Comparison of ENCODE assay signal across 18 cellular contexts in genomic region chr1:1055841-1056736, GRCh38. TPM values are rescaled to one million over a fixed set of nuclear protein-coding genes. Genes with fewer than 3 reads are reported as not detected.
A peak's percentile ranks its signal among the peaks of the same experiment; 100 is the strongest.
DNase-seq lines count a peak whose midpoint lies in the region; FAIRE-seq and TF ChIP-seq lines count a peak whose summit lies in the region.
"Had no signal": no experiment of that assay in that cellular context is flagged by ENCODE, and none has a peak within 500 bp of the region (broad histone marks: within the 10 kb centered on the region; RNA-seq: fewer than 3 reads in every experiment).

No MANE protein-coding gene starts in this region.

- H4K8ac ChIP-seq in trophoblast cell (ENCODE audit: low read depth, low read length): no peak overlapping the region

- H4K91ac ChIP-seq in trophoblast cell (ENCODE audit: low read depth, low read length): no peak overlapping the region

- TF ChIP-seq EP300 in SK-N-SH (IDR thresholded peaks at IDR 0.05; ENCODE audit: borderline replicate concordance in 1 of 2, low read depth in 1 of 2, low read length in 1 of 2): no peak

- no peak overlapping the region for H4K12ac ChIP-seq in trophoblast cell (ENCODE audit: low read depth, low read length)

- TF ChIP-seq CTCF in RWPE1 (conservative IDR thresholded peaks at IDR 0.05; ENCODE audit: low read depth) (no peak), bronchial epithelial cell (IDR thresholded peaks at IDR 0.05; ENCODE audit: insufficient read depth, low read length, severe bottlenecking) (no peak), SK-N-SH (IDR thresholded peaks at IDR 0.05) (no peak)

- no peak overlapping the region for H2BK12ac ChIP-seq in trophoblast cell (ENCODE audit: low read length)

- no peak overlapping the region for H3K9ac ChIP-seq in trophoblast cell (ENCODE audit: low read length)
- H3K9ac ChIP-seq in SK-N-SH: no peak overlapping the region

- no peaks in the 10 kb centered on the region for H3K79me2 ChIP-seq in trophoblast cell (ENCODE audit: control insufficient read depth, insufficient read depth, low read length, poor library complexity)
- no peaks in the 10 kb centered on the region for H3K79me2 ChIP-seq in SK-N-SH (ENCODE audit: insufficient read depth)

- no peak overlapping the region for H3K4ac ChIP-seq in trophoblast cell (ENCODE audit: low read depth, low read length)

- H3K36me3 ChIP-seq in bronchial epithelial cell (ENCODE audit: control insufficient read depth, insufficient read depth, low read length) (peaks cover 19% of the 10 kb centered on the region), trophoblast cell (ENCODE audit: control insufficient read depth in 1 of 2, insufficient read depth in 2 of 2, low read length in 2 of 2) (peaks cover 37 to 48% of the 10 kb centered on the region in 2 experiments), SK-N-SH (replicated peaks in 1 of 2; ENCODE audit: control insufficient read depth in 1 of 2, insufficient read depth in 2 of 2, low read length in 1 of 2) (peaks cover 0 to 5% of the 10 kb centered on the region in 2 experiments)

- POLR2A ChIA-PET in RWPE1 (lab: Yijun Ruan, JAX; ENCODE audit: low non-redundant PET): no interaction called here
- POLR2A ChIA-PET in SK-N-SH (lab: Yijun Ruan, JAX): no interaction called here

- H2BK120ac ChIP-seq in trophoblast cell (ENCODE audit: insufficient read depth, low read length, poor library complexity): no peak overlapping the region

- peak; percentile 60 for FAIRE-seq in bronchial epithelial cell (lab: Jason Lieb, UNC)

- no CpG with 5 or more reads among the region's 50 CpGs for WGBS in trophoblast cell (ENCODE audit: extremely low coverage, insufficient coverage, insufficient read length)
- 90% methylated on average over 44 of the region's 50 CpGs for WGBS in SK-N-SH (ENCODE audit: low lambda C conversion rate)

- H3K4me2 ChIP-seq in trophoblast cell (ENCODE audit: low read length): no peak overlapping the region
- no peak overlapping the region for H3K4me2 ChIP-seq in SK-N-SH

- H3K4me1 ChIP-seq in trophoblast cell (ENCODE audit: control insufficient read depth in 1 of 2, insufficient read depth in 2 of 2, low read length in 2 of 2) (peaks cover 8 to 13% of the 10 kb centered on the region in 2 experiments), SK-N-SH (ENCODE audit: control insufficient read depth in 1 of 2, insufficient read depth in 2 of 2, low read depth in 1 of 2, low read length in 1 of 2) (peaks cover 0 to 3% of the 10 kb centered on the region in 2 experiments; a peak in 1 of 4 replicates)

- H3F3A ChIP-seq in SK-N-SH (replicated peaks; ENCODE audit: insufficient read depth): peaks cover 3% of the 10 kb centered on the region

- peaks cover 18% of the 10 kb centered on the region for H3K9me3 ChIP-seq in trophoblast cell (ENCODE audit: insufficient read depth, low read depth, low read length)
- H3K9me3 ChIP-seq in SK-N-SH: no peaks in the 10 kb centered on the region

- no peak overlapping the region for H2AK5ac ChIP-seq in trophoblast cell (ENCODE audit: low read length)

- intact Hi-C loops in head of caudate nucleus (cut with DNase I): no loop called here

- DNase-seq in RWPE1 (ENCODE audit: low spot score) (no peak), bronchial epithelial cell (ENCODE audit: low read depth) (no peak), trophoblast cell (no peak), head of caudate nucleus (no peak), SK-N-SH (no peak)
- DNase-seq: DND-41; H9; KBM-7; NCI-H1105 treated with DMSO at 0.1 percent for 48 hours; NCI-H1694; NCI-H2081 treated with DMSO at 0.1 percent for 48 hours; NCI-H748 treated with DMSO at 0.1 percent for 48 hours; NK-92 treated with Interleukin-12 subunit alpha and Interleukin-12 subunit beta, amount 100 ng/mL, for 24 hours; Peyer's patch; Right ventricle myocardium superior had no signal

- peaks cover 5% of the 10 kb centered on the region for H3K79me1 ChIP-seq in trophoblast cell (ENCODE audit: low read length)

- H3K27me3 ChIP-seq in bronchial epithelial cell (ENCODE audit: control insufficient read depth, insufficient read depth, low read length) (peaks cover 1% of the 10 kb centered on the region), trophoblast cell (ENCODE audit: insufficient read depth, low read length) (peaks cover 10% of the 10 kb centered on the region), SK-N-SH (ENCODE audit: insufficient read depth) (peaks cover 20% of the 10 kb centered on the region; the same call in 1 of the 2 replicates)

- H3K23ac ChIP-seq in trophoblast cell (ENCODE audit: low read length): no peak overlapping the region

- TF ChIP-seq RAD21 in SK-N-SH (IDR thresholded peaks at IDR 0.05; ENCODE audit: low read length): no peak

- H3K14ac ChIP-seq in trophoblast cell (ENCODE audit: low read length): no peak overlapping the region

- no peak overlapping the region for H2BK5ac ChIP-seq in trophoblast cell (ENCODE audit: low read depth, low read length, poor library complexity)

- H2AFZ ChIP-seq in trophoblast cell (ENCODE audit: insufficient read depth, low read length, poor library complexity): no peak overlapping the region
- no peak overlapping the region for H2AFZ ChIP-seq in SK-N-SH (ENCODE audit: low read depth)

- H4K20me1 ChIP-seq in SK-N-SH (ENCODE audit: insufficient read depth): no peaks in the 10 kb centered on the region

- H3K27ac ChIP-seq in RWPE1 (0 out of 2 replicates have a peak overlapping the region, but pooled peaks have one; percentile 17), trophoblast cell (ENCODE audit: low read depth, low read length) (no peak overlapping the region), SK-N-SH (ENCODE audit: low read depth in 2 of 2, low read length in 1 of 2) (no peak overlapping the region)
- H3K27ac ChIP-seq: Peyer's patch had no signal

- CTCF ChIA-PET in RWPE1 (lab: Yijun Ruan, JAX) (interaction anchor here (0.9 kb wide), 1 partner anchor 16 kb away, joined by 5 read pairs; no protein-coding TSS in a partner anchor), SK-N-SH (lab: Yijun Ruan, JAX) (interaction anchor here (0.9 to 2.2 kb wide), 6 partner anchors 8 to 74 kb away, joined by 3 to 8 read pairs (median 4); partner anchors contain the start of gene PERM1)

- H3K18ac ChIP-seq in trophoblast cell (ENCODE audit: low read length): no peak overlapping the region

- no peaks in the 10 kb centered on the region for H3K9me2 ChIP-seq in SK-N-SH

- H3K4me3 ChIP-seq in bronchial epithelial cell (ENCODE audit: low read depth, low read length) (no peak overlapping the region), trophoblast cell (ENCODE audit: low read depth, low read length) (peak overlapping the region; percentile 67), SK-N-SH (ENCODE audit: low read depth in 2 of 2, low read length in 1 of 2) (no peak overlapping the region)
- H3K4me3 ChIP-seq: Peyer's patch had no signal

TF ChIP-seq in SK-N-SH, 30 proteins besides CTCF, POLR2A, EP300 and RAD21:
- no peak for TF ChIP-seq FOXM1 (IDR thresholded peaks at IDR 0.05; ENCODE audit: low read depth)
- TF ChIP-seq SIN3A (IDR thresholded peaks at IDR 0.05; ENCODE audit: borderline replicate concordance, low read depth, low read length): no peak
- TF ChIP-seq GABPA (IDR thresholded peaks at IDR 0.05; ENCODE audit: low read depth): no peak
- TF ChIP-seq NFIC (IDR thresholded peaks at IDR 0.05; ENCODE audit: borderline replicate concordance): no peak
- TF ChIP-seq FOSL2 (IDR thresholded peaks at IDR 0.05; ENCODE audit: borderline replicate concordance, low read depth): no peak
- TF ChIP-seq TCF12 (IDR thresholded peaks at IDR 0.05): no peak
- TF ChIP-seq YY1 (IDR thresholded peaks at IDR 0.05; ENCODE audit: low read depth): no peak

RNA-seq across cellular contexts. Expression of gene RNF223, which starts 18.0 kb away (rescaled TPM):
- 9.0 and 14.6 TPM in 2 replicates for total RNA-seq in bronchial epithelial cell
- polyA plus RNA-seq in trophoblast cell (2013): 3.2 and 3.4 TPM in 2 replicates
- not detected in 2 replicates for polyA plus RNA-seq in SK-N-SH (2012; rRNA removed)
- polyA plus RNA-seq in SK-N-SH (2012; cell fraction: cytosol; rRNA removed): not detected in 2 replicates
- 0.04 TPM in 1 of 2 replicates, not detected in the other for polyA plus RNA-seq in SK-N-SH (2012; cell fraction: nucleus; rRNA removed)
- total RNA-seq: H9, NCI-H460, Right ventricle myocardium superior had no signal
- polyA plus RNA-seq: AG04450, CD14-positive monocyte had no signal

RNA-seq across cellular contexts. Expression of gene AGRN, which starts 36.2 kb away (rescaled TPM):
- 117 and 132 TPM in 2 replicates for total RNA-seq in bronchial epithelial cell
- polyA plus RNA-seq in trophoblast cell (2013): 92.6 and 100 TPM in 2 replicates
- polyA plus RNA-seq in SK-N-SH (2012; rRNA removed): 24.0 and 31.6 TPM in 2 replicates
- 12.6 and 21.4 TPM in 2 replicates for polyA plus RNA-seq in SK-N-SH (2012; cell fraction: cytosol; rRNA removed)
- 141 and 187 TPM in 2 replicates for polyA plus RNA-seq in SK-N-SH (2012; cell fraction: nucleus; rRNA removed)

RNA-seq across cellular contexts. Expression of gene ISG15, which starts 42.8 kb away (rescaled TPM):
- total RNA-seq in bronchial epithelial cell: 18.2 and 25.7 TPM in 2 replicates
- 69.0 and 69.9 TPM in 2 replicates for polyA plus RNA-seq in trophoblast cell (2013)
- polyA plus RNA-seq in SK-N-SH (2012; rRNA removed): 22.9 and 28.6 TPM in 2 replicates
- 14.3 and 16.1 TPM in 2 replicates for polyA plus RNA-seq in SK-N-SH (2012; cell fraction: cytosol; rRNA removed)
- polyA plus RNA-seq in SK-N-SH (2012; cell fraction: nucleus; rRNA removed): 15.0 and 31.2 TPM in 2 replicates

RNA-seq across cellular contexts. Expression of gene HES4, which starts 56.2 kb away (rescaled TPM):
- 42.6 and 83.5 TPM in 2 replicates for total RNA-seq in bronchial epithelial cell
- 20.5 and 21.2 TPM in 2 replicates for polyA plus RNA-seq in trophoblast cell (2013)
- 4.2 and 4.7 TPM in 2 replicates for polyA plus RNA-seq in SK-N-SH (2012; rRNA removed)
- 0.26 and 0.32 TPM in 2 replicates for polyA plus RNA-seq in SK-N-SH (2012; cell fraction: cytosol; rRNA removed)
- polyA plus RNA-seq in SK-N-SH (2012; cell fraction: nucleus; rRNA removed): 43.9 and 52.7 TPM in 2 replicates

RNA-seq across cellular contexts. Expression of gene C1orf159, which starts 59.8 kb away (rescaled TPM):
- total RNA-seq in bronchial epithelial cell: 5.9 and 8.2 TPM in 2 replicates
- polyA plus RNA-seq in trophoblast cell (2013): 12.1 and 12.5 TPM in 2 replicates
- 10.1 and 10.2 TPM in 2 replicates for polyA plus RNA-seq in SK-N-SH (2012; rRNA removed)
- polyA plus RNA-seq in SK-N-SH (2012; cell fraction: cytosol; rRNA removed): 3.0 and 4.9 TPM in 2 replicates
- 57.7 and 66.0 TPM in 2 replicates for polyA plus RNA-seq in SK-N-SH (2012; cell fraction: nucleus; rRNA removed)
